25 cellular contexts compared by ENCODE assay signal in genomic region chr6:43622541-43622940, GRCh38. TPM values are rescaled to one million over a fixed set of nuclear protein-coding genes. Genes with fewer than 3 reads are reported as not detected.
DNase-seq lines count a peak whose midpoint lies in the region; ATAC-seq lines count a peak whose summit lies in the region.
"Had no signal": no experiment of that assay in that cellular context is flagged by ENCODE, and none has a peak within 500 bp of the region (broad histone marks: within the 10 kb centered on the region; RNA-seq: fewer than 3 reads in every experiment).

No MANE protein-coding gene starts in this region.

- H3K27ac Mint-ChIP-seq in activated CD4-positive, alpha-beta memory T cell treated with anti-CD3 and anti-CD28 coated beads, Interleukin-2, amount 10 ng/mL, durations not matched to agents 7 days and 5 days = peak overlapping the region; percentile 42
- H3K27ac Mint-ChIP-seq in activated CD4-positive, alpha-beta memory T cell treated with anti-CD3 and anti-CD28 coated beads for 36 hours = no peak overlapping the region
- peak overlapping the region; percentile 71 for H3K27ac Mint-ChIP-seq in T-helper 17 cell

- H3K9me3 ChIP-seq in T-helper 17 cell (ENCODE audit: control insufficient read depth, low read length, poor library complexity, severe bottlenecking) = no peaks in the 10 kb centered on the region
- H3K9me3 ChIP-seq in mesenchymal stem cell (ENCODE audit: control insufficient read depth, low read length) = no peaks in the 10 kb centered on the region
- H3K9me3 ChIP-seq: Peyer's patch, prostate gland, sigmoid colon had no signal

- H3K23ac ChIP-seq in mesenchymal stem cell (ENCODE audit: low read length in 2 of 2) = no peak overlapping the region

- intact Hi-C loops in activated CD4-positive, alpha-beta memory T cell treated with anti-CD3 and anti-CD28 coated beads for 36 hours (cut with micrococcal nuclease) = no loop called here

- no peaks in the 10 kb centered on the region for H3K27me3 Mint-ChIP-seq in activated CD4-positive, alpha-beta memory T cell treated with anti-CD3 and anti-CD28 coated beads, Interleukin-2, amount 10 ng/mL, durations not matched to agents 7 days and 5 days
- no peaks in the 10 kb centered on the region for H3K27me3 Mint-ChIP-seq in activated CD4-positive, alpha-beta memory T cell treated with anti-CD3 and anti-CD28 coated beads for 36 hours
- H3K27me3 Mint-ChIP-seq in T-helper 17 cell = no peaks in the 10 kb centered on the region
- H3K27me3 Mint-ChIP-seq: naive B cell had no signal

- H3K18ac ChIP-seq in mesenchymal stem cell (ENCODE audit: low read depth in 1 of 2, low read length in 2 of 2) = no peak overlapping the region

- no peak overlapping the region for H2BK12ac ChIP-seq in mesenchymal stem cell (ENCODE audit: low read length in 2 of 2)

- H2BK120ac ChIP-seq in mesenchymal stem cell (ENCODE audit: low read depth, low read length) = no peak overlapping the region

- H3K4ac ChIP-seq in mesenchymal stem cell (ENCODE audit: low read depth in 1 of 2, low read length in 2 of 2) = no peak overlapping the region

- no peak overlapping the region for H2BK15ac ChIP-seq in mesenchymal stem cell (ENCODE audit: low read depth, poor library complexity, severe bottlenecking)

- POLR2A ChIA-PET in activated CD4-positive, alpha-beta memory T cell treated with anti-CD3 and anti-CD28 coated beads, Interleukin-2, amount 10 ng/mL, durations not matched to agents 7 days and 5 days (lab: Charles Lee) = interaction anchor here (1.0 to 1.1 kb wide), 2 partner anchors 8 to 47 kb away, joined by 3 to 4 read pairs; partner anchors contain the start of gene XPO5
- POLR2A ChIA-PET in activated CD4-positive, alpha-beta memory T cell treated with anti-CD3 and anti-CD28 coated beads for 36 hours (lab: Charles Lee) = no interaction called here

- H3K27ac ChIP-seq in mesenchymal stem cell (ENCODE audit: low read length, poor library complexity, severe bottlenecking) = no peak overlapping the region
- H3K27ac ChIP-seq: Peyer's patch, prostate gland, sigmoid colon had no signal

- no peak overlapping the region for H3K4me3 ChIP-seq in mesenchymal stem cell (ENCODE audit: insufficient read depth in 1 of 2, low read depth in 1 of 2, low read length in 2 of 2)
- H3K4me3 ChIP-seq: Peyer's patch, prostate gland, sigmoid colon had no signal

- H3K4me1 ChIP-seq in mesenchymal stem cell (ENCODE audit: control insufficient read depth, insufficient read depth, low read depth, low read length) = peaks cover 6% of the 10 kb centered on the region

- H3K4me1 Mint-ChIP-seq in activated CD4-positive, alpha-beta memory T cell treated with anti-CD3 and anti-CD28 coated beads, Interleukin-2, amount 10 ng/mL, durations not matched to agents 7 days and 5 days = peaks cover 19% of the 10 kb centered on the region
- peaks cover 12% of the 10 kb centered on the region for H3K4me1 Mint-ChIP-seq in activated CD4-positive, alpha-beta memory T cell treated with anti-CD3 and anti-CD28 coated beads for 36 hours (ENCODE audit: low read depth)
- H3K4me1 Mint-ChIP-seq in T-helper 17 cell = peaks cover 20% of the 10 kb centered on the region

- peaks cover 37% of the 10 kb centered on the region for H3K79me1 ChIP-seq in mesenchymal stem cell (replicated peaks; ENCODE audit: low read length, poor library complexity, severe bottlenecking)

- H4K8ac ChIP-seq in mesenchymal stem cell (ENCODE audit: low read length) = peak overlapping the region; percentile 65

- H3K14ac ChIP-seq in mesenchymal stem cell (ENCODE audit: low read length in 2 of 2) = peak overlapping the region in 1 of 2 experiments; percentile 44

- H3K4me2 ChIP-seq in mesenchymal stem cell (ENCODE audit: low read length, poor library complexity, severe bottlenecking) = no peak overlapping the region

- no peak for ATAC-seq in T-helper 17 cell
- ATAC-seq in HG02798 (IDR thresholded peaks at IDR 0.05; ENCODE audit: poor library complexity, unreplicated experiment) = no peak
- ATAC-seq: HCT116 had no signal

- no peak overlapping the region for H3K9ac ChIP-seq in mesenchymal stem cell (ENCODE audit: low read length)

- H2AFZ ChIP-seq in mesenchymal stem cell (ENCODE audit: low read depth, low read length) = no peak overlapping the region

- H3K9me3 Mint-ChIP-seq in activated CD4-positive, alpha-beta memory T cell treated with anti-CD3 and anti-CD28 coated beads, Interleukin-2, amount 10 ng/mL, durations not matched to agents 7 days and 5 days = no peaks in the 10 kb centered on the region
- H3K9me3 Mint-ChIP-seq in activated CD4-positive, alpha-beta memory T cell treated with anti-CD3 and anti-CD28 coated beads for 36 hours = no peaks in the 10 kb centered on the region
- H3K9me3 Mint-ChIP-seq: mesothelial cell of epicardium, naive B cell had no signal

- peaks cover 79% of the 10 kb centered on the region for H3K36me3 Mint-ChIP-seq in activated CD4-positive, alpha-beta memory T cell treated with anti-CD3 and anti-CD28 coated beads, Interleukin-2, amount 10 ng/mL, durations not matched to agents 7 days and 5 days (ENCODE audit: low read depth)
- H3K36me3 Mint-ChIP-seq in activated CD4-positive, alpha-beta memory T cell treated with anti-CD3 and anti-CD28 coated beads for 36 hours = peaks cover 50% of the 10 kb centered on the region
- H3K36me3 Mint-ChIP-seq in T-helper 17 cell (ENCODE audit: low read depth) = peaks cover 3% of the 10 kb centered on the region

- H2BK5ac ChIP-seq in mesenchymal stem cell (ENCODE audit: low read depth, low read length, poor library complexity, severe bottlenecking) = no peak overlapping the region

- H3K36me3 ChIP-seq in mesenchymal stem cell (ENCODE audit: control insufficient read depth in 1 of 2, insufficient read depth in 2 of 2, low read depth in 1 of 2, low read length in 2 of 2) = peaks cover 60 to 79% of the 10 kb centered on the region in 2 experiments

- DNase-seq in activated CD4-positive, alpha-beta memory T cell treated with anti-CD3 and anti-CD28 coated beads, Interleukin-2, amount 10 ng/mL, durations not matched to agents 7 days and 5 days = no peak
- DNase-seq in activated CD4-positive, alpha-beta memory T cell treated with anti-CD3 and anti-CD28 coated beads for 36 hours = no peak
- DNase-seq in T-helper 17 cell (no peak), mesenchymal stem cell (no peak), DMS79 (lab: John Stamatoyannopoulos, UW) (no peak)
- DNase-seq: activated CD4-positive, alpha-beta T cell treated with anti-CD3 and anti-CD28 coated beads, Interleukin-2, amount 50 U/mL, for 48 hours; activated CD4-positive, CD25-positive, alpha-beta regulatory T cell; activated CD8-positive, alpha-beta memory T cell treated with anti-CD3 and anti-CD28 coated beads, Interleukin-2, amount 50 U/mL, for 48 hours; activated gamma-delta T cell treated with Interleukin-2 at 50 U/mL for 16 hours; cerebellar nuclear complex; Karpas-422; naive B cell; NCI-H1436 treated with DMSO at 0.1 percent for 48 hours; NCI-H748 treated with DMSO at 0.1 percent for 48 hours; nucleus accumbens; sigmoid colon; stimulated activated naive CD4-positive, alpha-beta T cell treated with Interleukin-2 at 50 U/mL for 16 hours; SW 1271 had no signal

- H3K4me3 Mint-ChIP-seq in activated CD4-positive, alpha-beta memory T cell treated with anti-CD3 and anti-CD28 coated beads, Interleukin-2, amount 10 ng/mL, durations not matched to agents 7 days and 5 days = no peak overlapping the region
- H3K4me3 Mint-ChIP-seq in activated CD4-positive, alpha-beta memory T cell treated with anti-CD3 and anti-CD28 coated beads for 36 hours = no peak overlapping the region
- no peak overlapping the region for H3K4me3 Mint-ChIP-seq in T-helper 17 cell
- H3K4me3 Mint-ChIP-seq: mesothelial cell of epicardium had no signal

- no peaks in the 10 kb centered on the region for H3K27me3 ChIP-seq in mesenchymal stem cell (ENCODE audit: control insufficient read depth in 1 of 2, insufficient read depth in 1 of 2, low read length in 2 of 2)
- H3K27me3 ChIP-seq: Peyer's patch, sigmoid colon had no signal

- CTCF ChIA-PET in activated CD4-positive, alpha-beta memory T cell treated with anti-CD3 and anti-CD28 coated beads, Interleukin-2, amount 10 ng/mL, durations not matched to agents 7 days and 5 days (lab: Charles Lee) = interaction anchor here (1.0 kb wide), 1 partner anchor 14 kb away, joined by 5 read pairs; no protein-coding TSS in a partner anchor
- CTCF ChIA-PET in activated CD4-positive, alpha-beta memory T cell treated with anti-CD3 and anti-CD28 coated beads for 36 hours (lab: Charles Lee) = no interaction called here

- H4K91ac ChIP-seq in mesenchymal stem cell (ENCODE audit: low read length) = no peak overlapping the region

- no peak overlapping the region for H2AK5ac ChIP-seq in mesenchymal stem cell (ENCODE audit: low read length, severe bottlenecking)

- 97% methylated on average over 10 of the region's 10 CpGs for WGBS in mesenchymal stem cell

RNA-seq across cellular contexts. Expression of gene GTPBP2, which starts 6.5 kb away (rescaled TPM):
- 100 to 1,000 TPM; 107 to 112 TPM for total RNA-seq in activated CD4-positive, alpha-beta memory T cell treated with anti-CD3 and anti-CD28 coated beads, Interleukin-2, amount 10 ng/mL, durations not matched to agents 7 days and 5 days
- 10 to 100 TPM; 72.6 to 72.8 TPM for total RNA-seq in activated CD4-positive, alpha-beta memory T cell treated with anti-CD3 and anti-CD28 coated beads for 36 hours
- 10 to 100 TPM; 49.3 to 65.3 TPM for total RNA-seq in T-helper 17 cell
- polyA plus RNA-seq in mesenchymal stem cell (2013, experiment 1 of 2) = 70.7 TPM
- 68.3 TPM for polyA plus RNA-seq in mesenchymal stem cell (2013, experiment 2 of 2)

RNA-seq across cellular contexts. Expression of gene MAD2L1BP, which starts 13.1 kb away (rescaled TPM):
- total RNA-seq in activated CD4-positive, alpha-beta memory T cell treated with anti-CD3 and anti-CD28 coated beads, Interleukin-2, amount 10 ng/mL, durations not matched to agents 7 days and 5 days = 10 to 100 TPM; 40.4 to 41.8 TPM
- total RNA-seq in activated CD4-positive, alpha-beta memory T cell treated with anti-CD3 and anti-CD28 coated beads for 36 hours = 10 to 100 TPM; 29.1 to 31.6 TPM
- total RNA-seq in T-helper 17 cell = 10 to 100 TPM; 17.1 to 30.5 TPM
- 27.2 TPM for polyA plus RNA-seq in mesenchymal stem cell (2013, experiment 1 of 2)
- polyA plus RNA-seq in mesenchymal stem cell (2013, experiment 2 of 2) = 26.6 TPM

RNA-seq across cellular contexts. Expression of gene RSPH9, which starts 22.3 kb away (rescaled TPM):
- total RNA-seq in activated CD4-positive, alpha-beta memory T cell treated with anti-CD3 and anti-CD28 coated beads, Interleukin-2, amount 10 ng/mL, durations not matched to agents 7 days and 5 days = not detected
- total RNA-seq in activated CD4-positive, alpha-beta memory T cell treated with anti-CD3 and anti-CD28 coated beads for 36 hours = not detected
- total RNA-seq in T-helper 17 cell = under 1 TPM in 1 of 2 donors, not detected in 1; 0.29 TPM
- 0.62 TPM for polyA plus RNA-seq in mesenchymal stem cell (2013, experiment 1 of 2)
- 0.84 TPM for polyA plus RNA-seq in mesenchymal stem cell (2013, experiment 2 of 2)
- total RNA-seq: A172, Daoy had no signal

RNA-seq across cellular contexts. Expression of gene POLH, which starts 46.6 kb away (rescaled TPM):
- 10 to 100 TPM; 74.6 to 75.5 TPM for total RNA-seq in activated CD4-positive, alpha-beta memory T cell treated with anti-CD3 and anti-CD28 coated beads, Interleukin-2, amount 10 ng/mL, durations not matched to agents 7 days and 5 days
- total RNA-seq in activated CD4-positive, alpha-beta memory T cell treated with anti-CD3 and anti-CD28 coated beads for 36 hours = 10 to 100 TPM; 52.1 to 52.5 TPM
- 10 to 100 TPM; 13.0 to 13.3 TPM for total RNA-seq in T-helper 17 cell
- 10.5 TPM for polyA plus RNA-seq in mesenchymal stem cell (2013, experiment 1 of 2)
- polyA plus RNA-seq in mesenchymal stem cell (2013, experiment 2 of 2) = 10.3 TPM

RNA-seq across cellular contexts. Expression of gene XPO5, which starts 46.7 kb away (rescaled TPM):
- total RNA-seq in activated CD4-positive, alpha-beta memory T cell treated with anti-CD3 and anti-CD28 coated beads, Interleukin-2, amount 10 ng/mL, durations not matched to agents 7 days and 5 days = 10 to 100 TPM; 62.5 to 78.5 TPM
- total RNA-seq in activated CD4-positive, alpha-beta memory T cell treated with anti-CD3 and anti-CD28 coated beads for 36 hours = 10 to 100 TPM; 83.7 to 97.9 TPM
- 10 to 100 TPM; 38.3 to 48.6 TPM for total RNA-seq in T-helper 17 cell
- polyA plus RNA-seq in mesenchymal stem cell (2013, experiment 1 of 2) = 15.2 TPM
- polyA plus RNA-seq in mesenchymal stem cell (2013, experiment 2 of 2) = 12.9 TPM
